Comparison of ENCODE assay signal across 8 cellular contexts in genomic region chr12:26831959-26832816, GRCh38. TPM values are rescaled to one million over a fixed set of nuclear protein-coding genes. Genes with fewer than 3 reads are reported as not detected.
A peak's percentile ranks its signal among the peaks of the same experiment; 100 is the strongest.
DNase-seq lines count a peak whose midpoint lies in the region; ATAC-seq and TF ChIP-seq lines count a peak whose summit lies in the region.

No MANE protein-coding gene starts in this region.

- H3K27ac Mint-ChIP-seq in activated CD4-positive, alpha-beta T cell treated with anti-CD3 and anti-CD28 coated beads, Interleukin-2, amount 10 ng/mL, durations not matched to agents 24 days and 14 days: peak overlapping the region; percentile 99

- peaks cover 16% of the 10 kb centered on the region for H3K36me3 Mint-ChIP-seq in activated CD4-positive, alpha-beta T cell treated with anti-CD3 and anti-CD28 coated beads, Interleukin-2, amount 10 ng/mL, durations not matched to agents 24 days and 14 days (ENCODE audit: low read depth)

- peaks cover 8% of the 10 kb centered on the region for H3K4me1 ChIP-seq in A673 (ENCODE audit: insufficient read depth, low read length, poor library complexity, severe bottlenecking)

- TF ChIP-seq CTCF in A673 (conservative IDR thresholded peaks at IDR 0.05; ENCODE audit: low read depth, low read length) (0 out of 2 replicates have a peak, but pooled peaks have one; percentile 8), lower leg skin (IDR thresholded peaks at IDR 0.05) (no peak)

- ATAC-seq in GM18517 (IDR thresholded peaks at IDR 0.05; ENCODE audit: unreplicated experiment) (peak; percentile 43), HG02973 (IDR thresholded peaks at IDR 0.05; ENCODE audit: unreplicated experiment) (peak; percentile 49)

- TF ChIP-seq POLR2A in lower leg skin (IDR thresholded peaks at IDR 0.05): no peak

- POLR2A ChIA-PET in A673 (lab: Charles Lee; ENCODE audit: low non-redundant PET): interaction anchor here (0.5 kb wide), 1 partner anchor 205 kb away, joined by 3 read pairs; no protein-coding TSS in a partner anchor

- 0% methylated on average over 38 to 39 of the region's 54 CpGs for WGBS in lower leg skin, 2 donors

- H3K27me3 Mint-ChIP-seq in activated CD4-positive, alpha-beta T cell treated with anti-CD3 and anti-CD28 coated beads, Interleukin-2, amount 10 ng/mL, durations not matched to agents 24 days and 14 days: no peaks in the 10 kb centered on the region

- intact Hi-C loops in A673 (cut with micrococcal nuclease; ENCODE audit: unreplicated experiment): loop anchor here (5.0 kb wide), 1 partner anchor 110 kb away; no protein-coding TSS in a partner anchor
- intact Hi-C loops in activated CD4-positive, alpha-beta T cell treated with anti-CD3 and anti-CD28 coated beads, Interleukin-2, amount 10 ng/mL, durations not matched to agents 24 days and 14 days (cut with micrococcal nuclease): loop anchor here (1.0 to 10.0 kb wide), 7 partner anchors 21 to 878 kb away; partner anchors contain the start of genes FGFR1OP2, MRPS35 and TM7SF3
- intact Hi-C loops in lower leg skin (cut with DNase I; ENCODE audit: low total_unique reads): loop anchor here (10.0 kb wide), 1 partner anchor 97 kb away; no protein-coding TSS in a partner anchor

- H3K4me3 ChIP-seq in A673 (ENCODE audit: low read depth, low read length, poor library complexity, severe bottlenecking) (peak overlapping the region; percentile 98), lower leg skin (ENCODE audit: low read depth, poor library complexity, severe bottlenecking) (peak overlapping the region; percentile 57)

- H3K36me3 ChIP-seq in A673 (ENCODE audit: insufficient read depth, low read length, poor library complexity, severe bottlenecking): no peaks in the 10 kb centered on the region

- H3K9me3 ChIP-seq in A673 (ENCODE audit: low read depth, low read length, poor library complexity, severe bottlenecking): no peaks in the 10 kb centered on the region

- H3K27me3 ChIP-seq in A673 (replicated peaks; ENCODE audit: insufficient read depth, low read depth, low read length, poor library complexity): no peaks in the 10 kb centered on the region

- H3K27ac ChIP-seq in A673 (ENCODE audit: low read depth, low read length, poor library complexity, severe bottlenecking): peak overlapping the region; percentile 73

- H3K9me3 Mint-ChIP-seq in activated CD4-positive, alpha-beta T cell treated with anti-CD3 and anti-CD28 coated beads, Interleukin-2, amount 10 ng/mL, durations not matched to agents 24 days and 14 days: no peaks in the 10 kb centered on the region

- CTCF ChIA-PET in A673 (lab: Charles Lee): interaction anchor here (0.6 to 1.1 kb wide), 2 partner anchors 182 to 735 kb away, joined by 3 to 4 read pairs; partner anchors contain the start of gene TM7SF3

- H3K4me3 Mint-ChIP-seq in activated CD4-positive, alpha-beta T cell treated with anti-CD3 and anti-CD28 coated beads, Interleukin-2, amount 10 ng/mL, durations not matched to agents 24 days and 14 days: peak overlapping the region; percentile 100

- DNase-seq in A673 (ENCODE audit: low spot score) (peak; percentile 72), NCI-H510A (lab: John Stamatoyannopoulos, UW) (peak; percentile 20), dermis blood vessel endothelial cell (peak; percentile 82), lower leg skin (ENCODE audit: low spot score in 2 of 2) (peak; percentile 51 to 92)
- peak; percentile 91 for DNase-seq in activated CD4-positive, alpha-beta T cell treated with anti-CD3 and anti-CD28 coated beads, Interleukin-2, amount 10 ng/mL, durations not matched to agents 24 days and 14 days
- peak in 2 of 3 donors; percentile 31 to 41 for DNase-seq in stimulated activated CD4-positive, alpha-beta T cell treated with anti-CD3 and anti-CD28 coated beads, TNF-alpha, amount 100 ng/mL, for 1 hour (ENCODE audit: low read depth in 3 of 3, low spot score in 1 of 3)

- no TSS peak for BruUV-seq in A673 (replicated peaks; lab: Mats Ljungman, UMichigan)

- H3K4me1 Mint-ChIP-seq in activated CD4-positive, alpha-beta T cell treated with anti-CD3 and anti-CD28 coated beads, Interleukin-2, amount 10 ng/mL, durations not matched to agents 24 days and 14 days: peaks cover 45% of the 10 kb centered on the region

RNA-seq across cellular contexts. Expression of gene ITPR2, which starts 0.8 kb away (rescaled TPM):
- 22.6 and 27.3 TPM in 2 replicates for total RNA-seq in A673 (2021)
- 46.0 and 46.2 TPM in 2 replicates for total RNA-seq in activated CD4-positive, alpha-beta T cell treated with anti-CD3 and anti-CD28 coated beads, Interleukin-2, amount 10 ng/mL, durations not matched to agents 24 days and 14 days
- total RNA-seq in dermis blood vessel endothelial cell: 43.2 and 64.6 TPM in 2 replicates
- total RNA-seq in lower leg skin: 10 to 100 TPM; 42.8 to 62.5 (median 52.1) TPM

Comparison
In these comparisons a context has a peak if more than half of its experiments do, and no peak if none do; other contexts are left out.
1. Peak in every context shown above with its lines: DNase-seq, ATAC-seq, H3K4me3 ChIP-seq and H3K27ac ChIP-seq.
2. DNase-seq: peak in every context shown above with its lines; median percentile 91 in activated CD4-positive, alpha-beta T cell treated with anti-CD3 and anti-CD28 coated beads, Interleukin-2, amount 10 ng/mL, durations not matched to agents 24 days and 14 days; 82 in dermis blood vessel endothelial cell; 72 in A673; 72 in lower leg skin; 36 in stimulated activated CD4-positive, alpha-beta T cell treated with anti-CD3 and anti-CD28 coated beads, TNF-alpha, amount 100 ng/mL, for 1 hour; 20 in NCI-H510A.